Comparison of ENCODE assay signal across 21 cellular contexts in genomic region chr13:33997574-33997973, GRCh38.
"Had no signal": no experiment of that assay in that cellular context is flagged by ENCODE, and none has a peak within 500 bp of the region (broad histone marks: within the 10 kb centered on the region; RNA-seq: fewer than 3 reads in every experiment).

No MANE protein-coding gene starts in this region.

- H3K27me3 ChIP-seq: dorsolateral prefrontal cortex, hepatocyte, neutrophil, spleen, testis, transverse colon had no signal

- H3K9me3 ChIP-seq: mucosa of descending colon, neutrophil, psoas muscle, spleen, testis, transverse colon had no signal

- H3K27ac ChIP-seq: dorsolateral prefrontal cortex, hepatocyte, neutrophil, psoas muscle, spleen, testis, transverse colon had no signal

- H2AFZ ChIP-seq: hepatocyte had no signal

- H3K4me2 ChIP-seq: hepatocyte had no signal

- H3K4me3 ChIP-seq: dorsolateral prefrontal cortex, hepatocyte, mucosa of descending colon, psoas muscle, spleen, testis, transverse colon had no signal

- H3K4me1 ChIP-seq: psoas muscle, spleen, testis had no signal

- ATAC-seq: left colon; mucosa of descending colon; naive thymus-derived CD8-positive, alpha-beta T cell; psoas muscle; sciatic nerve; stimulated activated memory B cell treated with anti-CD40 and anti-IgM and Interleukin-4, amounts not matched to agents 10 μg/mL and 1 μg/mL and 100 μg/mL, for 72 hours had no signal

- DNase-seq: cortex of kidney; dorsolateral prefrontal cortex; effector CD8-positive, alpha-beta T cell; foreskin melanocyte; head of caudate nucleus; left colon; mammary epithelial cell; mucosa of descending colon; naive thymus-derived CD8-positive, alpha-beta T cell; psoas muscle; retina; spleen; stimulated activated CD4-positive, alpha-beta T cell treated with anti-CD3 and anti-CD28 coated beads, Interleukin-15, amount 100 ng/mL, for 24 hours; stimulated activated CD4-positive, alpha-beta T cell treated with anti-CD3 and anti-CD28 coated beads, Interleukin-1b, Interleukin-23, amount 100 ng/mL, for 48 hours; stimulated activated CD4-positive, alpha-beta T cell treated with anti-CD3 and anti-CD28 coated beads, Interleukin-4, amount 100 ng/mL, for 24 hours; testis; transverse colon had no signal

- H3K36me3 ChIP-seq: neutrophil, spleen, transverse colon had no signal

- H3K79me2 ChIP-seq: hepatocyte had no signal
